In genomic region chr9:82454509-82455190, GRCh38 we compare ENCODE assay signal across 14 cellular contexts.
A peak's percentile ranks its signal among the peaks of the same experiment; 100 is the strongest.
DNase-seq lines count a peak whose midpoint lies in the region; ATAC-seq and TF ChIP-seq lines count a peak whose summit lies in the region.
"Had no signal": no experiment of that assay in that cellular context is flagged by ENCODE, and none has a peak within 500 bp of the region (broad histone marks: within the 10 kb centered on the region; RNA-seq: fewer than 3 reads in every experiment).

No MANE protein-coding gene starts in this region.

- H4K91ac ChIP-seq in trophoblast cell (ENCODE audit: low read depth, low read length): no peak overlapping the region

- no peak overlapping the region for H2BK120ac ChIP-seq in trophoblast cell (ENCODE audit: insufficient read depth, low read length, poor library complexity)

- H3K18ac ChIP-seq in trophoblast cell (ENCODE audit: low read length): no peak overlapping the region

- no peaks in the 10 kb centered on the region for H3K9me2 ChIP-seq in hepatocyte (replicated peaks; ENCODE audit: insufficient read depth)

- TF ChIP-seq CTCF in hepatocyte (IDR thresholded peaks at IDR 0.05; ENCODE audit: poor library complexity) (no peak), right lobe of liver (IDR thresholded peaks at IDR 0.05) (no peak), transverse colon (IDR thresholded peaks at IDR 0.05) (no peak)

- TF ChIP-seq EP300 in transverse colon (IDR thresholded peaks at IDR 0.05; ENCODE audit: low read depth): no peak

- no peaks in the 10 kb centered on the region for H3K79me1 ChIP-seq in trophoblast cell (ENCODE audit: low read length)

- ATAC-seq in right lobe of liver: peak; percentile 97 to 98 (median 98)
- no peak for ATAC-seq in HG03378 (IDR thresholded peaks at IDR 0.05; ENCODE audit: unreplicated experiment)

- no peak overlapping the region for H2AK5ac ChIP-seq in trophoblast cell (ENCODE audit: low read length)

- H3K36me3 ChIP-seq in hepatocyte (replicated peaks; ENCODE audit: insufficient read depth, low read depth): no peaks in the 10 kb centered on the region
- H3K36me3 ChIP-seq in right lobe of liver: no peaks in the 10 kb centered on the region
- no peaks in the 10 kb centered on the region for H3K36me3 ChIP-seq in trophoblast cell (ENCODE audit: control insufficient read depth in 1 of 2, insufficient read depth in 2 of 2, low read length in 2 of 2)
- no peaks in the 10 kb centered on the region for H3K36me3 ChIP-seq in transverse colon
- H3K36me3 ChIP-seq: BLaER1 treated with 17β-estradiol and CSF1 and Interleukin-3, amounts not matched to agents 10 nM and 100 nM had no signal

- H3K27me3 ChIP-seq in hepatocyte (no peaks in the 10 kb centered on the region), right lobe of liver (no peaks in the 10 kb centered on the region), trophoblast cell (ENCODE audit: insufficient read depth, low read length) (no peaks in the 10 kb centered on the region), transverse colon (no peaks in the 10 kb centered on the region)
- H3K27me3 ChIP-seq: BLaER1 treated with 17β-estradiol and CSF1 and Interleukin-3, amounts not matched to agents 10 nM and 100 nM had no signal

- H3K14ac ChIP-seq in trophoblast cell (ENCODE audit: low read length): no peak overlapping the region

- H4K12ac ChIP-seq in trophoblast cell (ENCODE audit: low read depth, low read length): no peak overlapping the region

- H3K27ac ChIP-seq in hepatocyte (peak overlapping the region; percentile 28), right lobe of liver (peak overlapping the region in 2 of 3 donors; percentile 73 to 82), trophoblast cell (ENCODE audit: low read depth, low read length) (no peak overlapping the region), transverse colon (no peak overlapping the region)
- H3K27ac ChIP-seq: 22Rv1; BLaER1 treated with 17β-estradiol and CSF1 and Interleukin-3, amounts not matched to agents 10 nM and 100 nM; GM23248 had no signal

- H3K4ac ChIP-seq in trophoblast cell (ENCODE audit: low read depth, low read length): no peak overlapping the region

- no peak overlapping the region for H2BK12ac ChIP-seq in trophoblast cell (ENCODE audit: low read length)

- H3K9me3 ChIP-seq in hepatocyte (ENCODE audit: low read depth) (no peaks in the 10 kb centered on the region), right lobe of liver (no peaks in the 10 kb centered on the region), trophoblast cell (ENCODE audit: insufficient read depth, low read depth, low read length) (no peaks in the 10 kb centered on the region), transverse colon (peaks cover 0 to 8% of the 10 kb centered on the region in 2 donors)

- no peak overlapping the region for H3K9ac ChIP-seq in trophoblast cell (ENCODE audit: low read length)
- H3K9ac ChIP-seq: BLaER1 treated with 17β-estradiol and CSF1 and Interleukin-3, amounts not matched to agents 10 nM and 100 nM; GM23248 had no signal

- H2BK5ac ChIP-seq in trophoblast cell (ENCODE audit: low read depth, low read length, poor library complexity): no peak overlapping the region

- H3K4me1 ChIP-seq in hepatocyte (ENCODE audit: insufficient read depth): peaks cover 12% of the 10 kb centered on the region
- H3K4me1 ChIP-seq in right lobe of liver: peaks cover 0 to 15% (median 4%) of the 10 kb centered on the region in 4 donors
- no peaks in the 10 kb centered on the region for H3K4me1 ChIP-seq in trophoblast cell (ENCODE audit: control insufficient read depth in 1 of 2, insufficient read depth in 2 of 2, low read length in 2 of 2)
- no peaks in the 10 kb centered on the region for H3K4me1 ChIP-seq in transverse colon
- H3K4me1 ChIP-seq: BLaER1 treated with 17β-estradiol and CSF1 and Interleukin-3, amounts not matched to agents 10 nM and 100 nM had no signal

- H3K4me3 ChIP-seq in hepatocyte (no peak overlapping the region), right lobe of liver (no peak overlapping the region), trophoblast cell (ENCODE audit: low read depth, low read length) (no peak overlapping the region), transverse colon (no peak overlapping the region)
- H3K4me3 ChIP-seq: BLaER1 treated with 17β-estradiol and CSF1 and Interleukin-3, amounts not matched to agents 10 nM and 100 nM; GM23248 had no signal

- WGBS in hepatocyte (ENCODE audit: low lambda C conversion rate, missing lambda C conversion rate): 30% methylated on average over 3 of the region's 3 CpGs
- 33% methylated on average over 3 of the region's 3 CpGs for WGBS in right lobe of liver (ENCODE audit: insufficient coverage, low coverage, low lambda C conversion rate, missing lambda C conversion rate)
- WGBS in trophoblast cell (ENCODE audit: extremely low coverage, insufficient coverage, insufficient read length): no CpG with 5 or more reads among the region's 3 CpGs
- WGBS in transverse colon (ENCODE audit: low coverage in 1 of 2), 2 donors: 74 to 76% methylated on average over 3 of the region's 3 CpGs

- peak; percentile 3 for DNase-seq in DMS 273 (lab: John Stamatoyannopoulos, UW; ENCODE audit: unreplicated experiment)
- DNase-seq in DMS 273 treated with DMSO at 0.1 percent for 48 hours (lab: John Stamatoyannopoulos, UW): no peak
- peak; percentile 40 for DNase-seq in hepatocyte (ENCODE audit: low spot score)
- peak in 1 of 3 donors; percentile 67 for DNase-seq in right lobe of liver
- DNase-seq in trophoblast cell: no peak
- DNase-seq in transverse colon: no peak
- DNase-seq: CD4-positive, CD25-positive, alpha-beta regulatory T cell; DMS79 treated with DMSO at 0.1 percent for 48 hours; EL; GM23248; H9 had no signal

- no peak overlapping the region for H4K8ac ChIP-seq in trophoblast cell (ENCODE audit: low read depth, low read length)

- H2AFZ ChIP-seq in hepatocyte (no peak overlapping the region), trophoblast cell (ENCODE audit: insufficient read depth, low read length, poor library complexity) (no peak overlapping the region)
- H2AFZ ChIP-seq: GM23248 had no signal

- H3K79me2 ChIP-seq in hepatocyte: no peaks in the 10 kb centered on the region
- no peaks in the 10 kb centered on the region for H3K79me2 ChIP-seq in trophoblast cell (ENCODE audit: control insufficient read depth, insufficient read depth, low read length, poor library complexity)

- TF ChIP-seq POLR2A in right lobe of liver (IDR thresholded peaks at IDR 0.05) (no peak), transverse colon (IDR thresholded peaks at IDR 0.05) (no peak)

- peak overlapping the region; percentile 19 for H3K4me2 ChIP-seq in hepatocyte
- no peak overlapping the region for H3K4me2 ChIP-seq in trophoblast cell (ENCODE audit: low read length)
- H3K4me2 ChIP-seq: BLaER1 treated with 17β-estradiol and CSF1 and Interleukin-3, amounts not matched to agents 10 nM and 100 nM had no signal

- H3K23ac ChIP-seq in trophoblast cell (ENCODE audit: low read length): no peak overlapping the region

- in situ Hi-C loops in transverse colon (cut with MboI; ENCODE audit: low pct_ligation_motif_present in 1 of 4, low pct_unique_long_range_greater_than_20kb in 1 of 4, low sequenced_read_pairs in 3 of 4): no loop called here

- intact Hi-C loops in right lobe of liver (cut with DNase I) (no loop called here), transverse colon (cut with DNase I; ENCODE audit: low total_unique reads) (no loop called here)

- no peaks in the 10 kb centered on the region for H4K20me1 ChIP-seq in hepatocyte (ENCODE audit: insufficient read depth, poor library complexity, severe bottlenecking)
- H4K20me1 ChIP-seq: BLaER1 treated with 17β-estradiol and CSF1 and Interleukin-3, amounts not matched to agents 10 nM and 100 nM had no signal

Comparison
In these comparisons a context has a peak if more than half of its experiments do, and no peak if none do; other contexts are left out.
1. DNase-seq: peak in DMS 273 (single experiment) and hepatocyte (single experiment); none in DMS 273 treated with DMSO at 0.1 percent for 48 hours (single experiment), trophoblast cell (0 of 2) and transverse colon (single experiment).
2. H3K27ac ChIP-seq: peak in hepatocyte (single experiment) and right lobe of liver (2 of 3); none in trophoblast cell (single experiment) and transverse colon (0 of 4).